Comparison of ENCODE assay signal across 15 cellular contexts in the genomic region with DNA sequence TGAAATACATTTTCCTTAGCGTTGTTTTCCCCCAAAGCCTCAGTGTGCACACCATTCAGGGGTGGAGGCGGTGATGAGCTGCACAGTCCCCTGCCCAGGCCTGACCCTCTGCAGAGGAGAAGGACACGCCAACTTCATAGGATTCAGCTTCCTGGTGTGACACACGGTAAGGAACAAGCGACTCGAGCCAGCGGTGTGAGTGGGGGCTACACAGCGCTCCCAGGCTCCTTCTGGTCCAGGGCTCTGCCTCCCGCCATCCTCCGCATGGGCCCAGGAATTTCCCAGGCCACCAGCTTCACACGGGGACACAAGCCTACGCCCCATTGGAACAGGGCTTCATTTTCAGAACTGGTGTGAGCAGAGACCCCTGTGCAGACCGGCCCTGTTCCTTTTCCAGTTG.
DNase-seq lines count a peak whose midpoint lies in the region; ATAC-seq and TF ChIP-seq lines count a peak whose summit lies in the region.
"Had no signal": no experiment of that assay in that cellular context is flagged by ENCODE, and none has a peak within 500 bp of the region (broad histone marks: within the 10 kb centered on the region; RNA-seq: fewer than 3 reads in every experiment).

No MANE protein-coding gene starts in this region.

- TF ChIP-seq POLR2A in right lobe of liver (IDR thresholded peaks at IDR 0.05) (no peak), upper lobe of left lung (IDR thresholded peaks at IDR 0.05) (no peak)

- peak overlapping the region; percentile 14 for H3K27ac Mint-ChIP-seq in endodermal cell
- peak overlapping the region; percentile 10 for H3K27ac Mint-ChIP-seq in stimulated activated effector memory CD8-positive, alpha-beta T cell treated with anti-CD3 and anti-CD28 coated beads, Interleukin-12 subunit alpha, Interleukin-12 subunit beta, amount 100 ng/mL, for 72 hours

- H3K9me3 Mint-ChIP-seq in endodermal cell = peaks cover 6% of the 10 kb centered on the region
- H3K9me3 Mint-ChIP-seq in stimulated activated effector memory CD8-positive, alpha-beta T cell treated with anti-CD3 and anti-CD28 coated beads, Interleukin-12 subunit alpha, Interleukin-12 subunit beta, amount 100 ng/mL, for 72 hours = no peaks in the 10 kb centered on the region
- H3K9me3 Mint-ChIP-seq: CD8-positive, alpha-beta memory T cell had no signal

- H3K27ac ChIP-seq in right cardiac atrium (ENCODE audit: low read length) (no peak overlapping the region), endodermal cell (ENCODE audit: low read depth, low read length) (no peak overlapping the region), right lobe of liver (no peak overlapping the region), upper lobe of left lung (no peak overlapping the region)

- DNase-seq in right cardiac atrium (peak in 2 of 3 donors; percentile 23 to 32), cardiac septum (ENCODE audit: low spot score) (no peak), endodermal cell (no peak), right lobe of liver (no peak), upper lobe of left lung (no peak)
- no peak for DNase-seq in stimulated activated effector memory CD8-positive, alpha-beta T cell treated with anti-CD3 and anti-CD28 coated beads, Interleukin-12 subunit alpha, Interleukin-12 subunit beta, amount 100 ng/mL, for 72 hours (ENCODE audit: low spot score in 2 of 2)
- DNase-seq: BE2C; C1 segment of cervical spinal cord; CD4-positive, CD25-positive, alpha-beta regulatory T cell; CD8-positive, alpha-beta memory T cell; COR-L47; DMS 273 treated with DMSO at 0.1 percent for 48 hours; DMS53 had no signal

- H3K4me1 Mint-ChIP-seq in endodermal cell = no peaks in the 10 kb centered on the region
- H3K4me1 Mint-ChIP-seq in stimulated activated effector memory CD8-positive, alpha-beta T cell treated with anti-CD3 and anti-CD28 coated beads, Interleukin-12 subunit alpha, Interleukin-12 subunit beta, amount 100 ng/mL, for 72 hours = peaks cover 8% of the 10 kb centered on the region
- H3K4me1 Mint-ChIP-seq: CD4-positive, CD25-positive, alpha-beta regulatory T cell; CD8-positive, alpha-beta memory T cell had no signal

- WGBS in right cardiac atrium = 90% methylated on average over 13 of the region's 13 CpGs
- 81 to 89% methylated on average over 8 to 13 of the region's 13 CpGs for whole genome bisulfite sequencing in endodermal cell (ENCODE audit: insufficient coverage in 1 of 2, insufficient read length in 1 of 2), 2 experiments
- no CpG with 5 or more reads among the region's 13 CpGs for WGBS in right lobe of liver (ENCODE audit: insufficient coverage, low coverage, low lambda C conversion rate, missing lambda C conversion rate)
- WGBS in upper lobe of left lung, 2 donors = 89 to 96% methylated on average over 13 of the region's 13 CpGs

- no peak for ATAC-seq in right cardiac atrium
- no peak for ATAC-seq in stimulated activated effector memory CD8-positive, alpha-beta T cell treated with anti-CD3 and anti-CD28 coated beads, Interleukin-12 subunit alpha, Interleukin-12 subunit beta, amount 100 ng/mL, for 72 hours
- no peak for ATAC-seq in right lobe of liver
- no peak for ATAC-seq in upper lobe of left lung (ENCODE audit: low FRiP score in 2 of 2)
- ATAC-seq: HepG2 had no signal

- no peak overlapping the region for H3K4me3 ChIP-seq in right cardiac atrium (ENCODE audit: low read length)
- H3K4me3 ChIP-seq in endodermal cell (ENCODE audit: low read length) = no peak overlapping the region
- no peak overlapping the region for H3K4me3 ChIP-seq in right lobe of liver
- no peak overlapping the region for H3K4me3 ChIP-seq in upper lobe of left lung
- H3K4me3 ChIP-seq: HAP-1 had no signal

- H3K4me1 ChIP-seq in right cardiac atrium (ENCODE audit: control insufficient read depth, insufficient read depth, low read length) (no peaks in the 10 kb centered on the region), endodermal cell (ENCODE audit: control insufficient read depth, insufficient read depth, low read length) (no peaks in the 10 kb centered on the region), right lobe of liver (no peaks in the 10 kb centered on the region), upper lobe of left lung (no peaks in the 10 kb centered on the region)
- H3K4me1 ChIP-seq: BE2C, HAP-1 had no signal

- TF ChIP-seq EP300 in upper lobe of left lung (IDR thresholded peaks at IDR 0.05) = no peak

- peaks cover 48% of the 10 kb centered on the region for H3K36me3 Mint-ChIP-seq in endodermal cell (ENCODE audit: low read depth)
- H3K36me3 Mint-ChIP-seq in stimulated activated effector memory CD8-positive, alpha-beta T cell treated with anti-CD3 and anti-CD28 coated beads, Interleukin-12 subunit alpha, Interleukin-12 subunit beta, amount 100 ng/mL, for 72 hours = peaks cover 42% of the 10 kb centered on the region

- no peaks in the 10 kb centered on the region for H3K27me3 ChIP-seq in right cardiac atrium (ENCODE audit: control insufficient read depth, insufficient read depth)
- H3K27me3 ChIP-seq in endodermal cell (ENCODE audit: control insufficient read depth, insufficient read depth, low read length, poor library complexity, severe bottlenecking) = no peaks in the 10 kb centered on the region
- H3K27me3 ChIP-seq in right lobe of liver = no peaks in the 10 kb centered on the region
- no peaks in the 10 kb centered on the region for H3K27me3 ChIP-seq in upper lobe of left lung
- H3K27me3 ChIP-seq: BE2C had no signal

- H3K9ac ChIP-seq in endodermal cell (ENCODE audit: extremely low read depth, low read length, poor library complexity, severe bottlenecking) = no peak overlapping the region

- intact Hi-C loops in right cardiac atrium (cut with DNase I) (no loop called here), cardiac septum (cut with DNase I) (no loop called here), right lobe of liver (cut with DNase I) (no loop called here)

- H3K27me3 Mint-ChIP-seq in endodermal cell (ENCODE audit: insufficient read depth) = no peaks in the 10 kb centered on the region
- H3K27me3 Mint-ChIP-seq: CD4-positive, CD25-positive, alpha-beta regulatory T cell; CD8-positive, alpha-beta memory T cell had no signal

- H3K36me3 ChIP-seq in endodermal cell (ENCODE audit: control insufficient read depth, insufficient read depth, low read length) = peaks cover 18% of the 10 kb centered on the region
- H3K36me3 ChIP-seq in right lobe of liver = peaks cover 0 to 33% (median 8%) of the 10 kb centered on the region in 4 donors
- peaks cover 21 to 84% (median 64%) of the 10 kb centered on the region in 4 donors for H3K36me3 ChIP-seq in upper lobe of left lung

- no peaks in the 10 kb centered on the region for H3K9me3 ChIP-seq in right cardiac atrium (ENCODE audit: control insufficient read depth, low read length)
- peaks cover 5% of the 10 kb centered on the region for H3K9me3 ChIP-seq in endodermal cell (ENCODE audit: control insufficient read depth, low read length)
- H3K9me3 ChIP-seq in right lobe of liver = no peaks in the 10 kb centered on the region
- no peaks in the 10 kb centered on the region for H3K9me3 ChIP-seq in upper lobe of left lung
- H3K9me3 ChIP-seq: BE2C, HAP-1 had no signal

- TF ChIP-seq CTCF in endodermal cell (conservative IDR thresholded peaks at IDR 0.05) (no peak), right lobe of liver (IDR thresholded peaks at IDR 0.05) (no peak), upper lobe of left lung (IDR thresholded peaks at IDR 0.05) (no peak)

- H3K4me3 Mint-ChIP-seq in endodermal cell = no peak overlapping the region
- no peak overlapping the region for H3K4me3 Mint-ChIP-seq in stimulated activated effector memory CD8-positive, alpha-beta T cell treated with anti-CD3 and anti-CD28 coated beads, Interleukin-12 subunit alpha, Interleukin-12 subunit beta, amount 100 ng/mL, for 72 hours
- H3K4me3 Mint-ChIP-seq: CD8-positive, alpha-beta memory T cell had no signal

Comparison
In these comparisons a context has a peak if more than half of its experiments do, and no peak if none do; other contexts are left out.
1. DNase-seq: peak in right cardiac atrium (2 of 3); none in cardiac septum (single experiment), endodermal cell (single experiment), stimulated activated effector memory CD8-positive, alpha-beta T cell treated with anti-CD3 and anti-CD28 coated beads, Interleukin-12 subunit alpha, Interleukin-12 subunit beta, amount 100 ng/mL, for 72 hours (0 of 2), right lobe of liver (0 of 3) and upper lobe of left lung (0 of 2).